ENCODE assay signal across 8 cellular contexts in the genomic region with DNA sequence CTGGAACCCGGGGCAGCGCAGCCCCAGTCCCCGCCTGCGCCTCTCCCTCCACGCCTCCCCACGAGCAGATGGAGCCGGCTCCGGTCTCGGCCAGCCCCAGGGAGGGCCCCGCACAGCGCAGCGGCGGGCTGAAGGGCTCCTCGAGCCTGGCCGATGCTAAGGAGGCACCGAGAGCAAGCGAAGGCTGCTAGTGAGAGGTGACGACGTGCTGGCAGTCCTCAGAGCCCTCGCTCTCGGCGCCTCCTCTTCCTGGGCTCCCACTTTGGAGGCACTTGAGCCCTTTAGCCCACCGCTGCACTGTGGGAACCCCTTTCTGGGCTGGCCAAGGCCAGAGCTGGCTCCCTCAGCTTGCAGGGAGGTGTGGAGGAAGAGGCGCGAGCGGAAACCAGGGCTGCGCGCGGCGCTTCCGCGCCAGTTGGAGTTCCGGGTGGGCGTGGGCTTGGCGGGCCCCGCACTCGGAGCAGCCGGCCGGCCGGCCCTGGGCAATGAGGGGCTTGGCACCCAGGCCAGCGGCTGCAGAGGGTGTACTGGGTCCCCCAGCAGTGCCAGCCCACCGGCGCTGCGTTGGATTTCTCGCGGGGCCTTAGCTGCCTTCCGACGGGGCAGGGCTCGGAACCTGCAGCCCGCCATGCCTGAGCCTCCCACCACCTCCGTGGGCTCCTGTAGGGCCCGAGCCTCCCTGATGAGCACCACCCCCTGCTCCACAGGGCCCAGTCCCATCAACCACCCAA. TPM values are rescaled to one million over a fixed set of nuclear protein-coding genes. Genes with fewer than 3 reads are reported as not detected.
DNase-seq lines count a peak whose midpoint lies in the region; ATAC-seq, FAIRE-seq and TF ChIP-seq lines count a peak whose summit lies in the region.

No MANE protein-coding gene starts in this region.

- DNase-seq in MG63 (peak; percentile 50), activated T-cell treated with anti-CD3 and anti-CD28 coated beads for 24 hours (ENCODE audit: low read depth) (peak; percentile 41), esophagus muscularis mucosa (ENCODE audit: extremely low spot score) (no peak), psoas muscle (peak; percentile 45 to 71), NCI-H2107 (lab: John Stamatoyannopoulos, UW) (no peak), NCI-H2029 (lab: John Stamatoyannopoulos, UW) (no peak), GM19239 (ENCODE audit: insufficient read length, low spot score) (no peak)

- no peak for TF ChIP-seq EP300 in esophagus muscularis mucosa (IDR thresholded peaks at IDR 0.05)

- H3K36me3 ChIP-seq in MG63 (peaks cover 11% of the 10 kb centered on the region), esophagus muscularis mucosa (peaks cover 0 to 9% (median 5%) of the 10 kb centered on the region in 4 donors), psoas muscle (ENCODE audit: insufficient read depth in 1 of 2, low read depth in 1 of 2) (no peaks in the 10 kb centered on the region)

- TF ChIP-seq CTCF in esophagus muscularis mucosa (IDR thresholded peaks at IDR 0.05), result no peak
- no peak for TF ChIP-seq CTCF in psoas muscle (IDR thresholded peaks at IDR 0.05)

- FAIRE-seq in GM19239 (lab: Jason Lieb, UNC), result no peak

- intact Hi-C loops in esophagus muscularis mucosa (cut with DNase I) (no loop called here), psoas muscle (cut with DNase I) (no loop called here)

- 3% methylated on average over 6 of the region's 52 CpGs for WGBS in esophagus muscularis mucosa
- WGBS in psoas muscle, 3 donors, result 17 to 50% (median 28%) methylated on average over 42 to 52 of the region's 52 CpGs

- peak overlapping the region; percentile 65 for H3K4me3 ChIP-seq in GM08714 (ENCODE audit: low read length)
- peak overlapping the region; percentile 43 for H3K4me3 ChIP-seq in MG63
- peak overlapping the region; percentile 62 to 70 (median 65) for H3K4me3 ChIP-seq in esophagus muscularis mucosa
- H3K4me3 ChIP-seq in psoas muscle, result peak overlapping the region; percentile 68

- H3K9me3 ChIP-seq in MG63 (peaks cover 11% of the 10 kb centered on the region), esophagus muscularis mucosa (no peaks in the 10 kb centered on the region), psoas muscle (no peaks in the 10 kb centered on the region)

- no peaks in the 10 kb centered on the region for H3K27me3 ChIP-seq in MG63
- no peaks in the 10 kb centered on the region for H3K27me3 ChIP-seq in esophagus muscularis mucosa
- no peaks in the 10 kb centered on the region for H3K27me3 ChIP-seq in psoas muscle (ENCODE audit: insufficient read depth in 3 of 3, low read length in 2 of 3)

- no peak for TF ChIP-seq POLR2A in esophagus muscularis mucosa (IDR thresholded peaks at IDR 0.05; ENCODE audit: low read depth)

- H3K27ac ChIP-seq in esophagus muscularis mucosa (replicated peaks in 1 of 4) (peak overlapping the region; percentile 81 to 87 (median 84)), psoas muscle (peak overlapping the region; percentile 16)

- no peak for ATAC-seq in psoas muscle

- H3K4me1 ChIP-seq in esophagus muscularis mucosa, result peaks cover 26 to 45% (median 36%) of the 10 kb centered on the region in 4 donors
- H3K4me1 ChIP-seq in psoas muscle, result peaks cover 22% of the 10 kb centered on the region

RNA-seq across cellular contexts. Expression of a gene that starts 2.5 kb away (rescaled TPM):
- 273 and 374 TPM in 2 replicates for total RNA-seq in MG63 (2014; rRNA removed; shearing (Covaris generic); ENCODE audit: low replicate concordance)
- total RNA-seq in esophagus muscularis mucosa (100 to 1,000 TPM in 3 of 4 donors, 10 to 100 TPM in 1; 91.1 to 147 (median 140) TPM), psoas muscle (10 to 100 TPM; 74.3 to 90.7 (median 86.7) TPM)
- 100 to 1,000 TPM in 2 of 3 donors, 10 to 100 TPM in 1; 64.4 to 161 (median 104) TPM for polyA plus RNA-seq in psoas muscle

RNA-seq across cellular contexts. Expression of a gene that starts 25.6 kb away (rescaled TPM):
- 142 and 161 TPM in 2 replicates for total RNA-seq in MG63 (2014; rRNA removed; shearing (Covaris generic); ENCODE audit: low replicate concordance)
- total RNA-seq in esophagus muscularis mucosa (10 to 100 TPM in 2 of 4 donors, 1 to 10 TPM in 2; 9.4 to 17.9 (median 11.4) TPM), psoas muscle (10 to 100 TPM in 3 of 4 donors, 1 to 10 TPM in 1; 9.5 to 22.6 (median 18.3) TPM)
- 10 to 100 TPM; 22.0 to 44.1 (median 25.2) TPM for polyA plus RNA-seq in psoas muscle

RNA-seq across cellular contexts. Expression of a gene that starts 26.0 kb away (rescaled TPM):
- total RNA-seq in MG63 (2014; rRNA removed; shearing (Covaris generic); ENCODE audit: low replicate concordance), result not detected in 2 replicates
- total RNA-seq in esophagus muscularis mucosa, result 1 to 10 TPM in 1 of 4 donors, under 1 TPM in 1, not detected in 2; 0.71 to 1.2 TPM
- total RNA-seq in psoas muscle, result 1 to 10 TPM in 2 of 4 donors, under 1 TPM in 2; 0.61 to 1.5 (median 1.0) TPM
- under 1 TPM; 0.33 to 0.47 (median 0.38) TPM for polyA plus RNA-seq in psoas muscle

RNA-seq across cellular contexts. Expression of a gene that starts 27.2 kb away (rescaled TPM):
- total RNA-seq in MG63 (2014; rRNA removed; shearing (Covaris generic); ENCODE audit: low replicate concordance), result 404 and 423 TPM in 2 replicates
- 10 to 100 TPM; 35.4 to 77.2 (median 66.2) TPM for total RNA-seq in esophagus muscularis mucosa
- 10 to 100 TPM; 78.2 to 89.1 (median 81.8) TPM for total RNA-seq in psoas muscle
- polyA plus RNA-seq in psoas muscle, result 100 to 1,000 TPM in 1 of 3 donors, 10 to 100 TPM in 2; 66.1 to 118 (median 85.5) TPM

Comparison
In these comparisons a context has a peak if more than half of its experiments do, and no peak if none do; other contexts are left out.
1. DNase-seq: peak in MG63 (single experiment), activated T-cell treated with anti-CD3 and anti-CD28 coated beads for 24 hours (single experiment) and psoas muscle (2 of 2); none in esophagus muscularis mucosa (single experiment), NCI-H2107 (single experiment), NCI-H2029 (single experiment) and GM19239 (single experiment).
2. Peak in every context shown above with its lines, with median percentiles within 50 percentile points of each other: H3K4me3 ChIP-seq.